Comparison of ENCODE assay signal across 10 cellular contexts in genomic region chr5:150317048-150318003, GRCh38. TPM values are rescaled to one million over a fixed set of nuclear protein-coding genes. Genes with fewer than 3 reads are reported as not detected.
DNase-seq lines count a peak whose midpoint lies in the region; ATAC-seq, FAIRE-seq and TF ChIP-seq lines count a peak whose summit lies in the region.
"Had no signal": no experiment of that assay in that cellular context is flagged by ENCODE, and none has a peak within 500 bp of the region (broad histone marks: within the 10 kb centered on the region; RNA-seq: fewer than 3 reads in every experiment).

No MANE protein-coding gene starts in this region.

- in situ Hi-C loops in mammary epithelial cell (cut with MboI; ENCODE audit: low sequenced_read_pairs in 2 of 2), result no loop called here

- TSS peak; percentile 37 for BruUV-seq in mammary epithelial cell (replicated peaks; lab: Mats Ljungman, UMichigan)

- H3K9ac ChIP-seq in BLaER1 treated with 17β-estradiol and CSF1 and Interleukin-3, amounts not matched to agents 10 nM and 100 nM, result no peak overlapping the region; a peak in 1 of 22 replicates
- H3K9ac ChIP-seq in HUES48 (ENCODE audit: low read depth, low read length), result no peak overlapping the region
- peak overlapping the region; percentile 50 for H3K9ac ChIP-seq in mammary epithelial cell (ENCODE audit: insufficient read depth, low read length)

- TF ChIP-seq CTCF in mammary epithelial cell (conservative IDR thresholded peaks at IDR 0.05 in 1 of 2, IDR thresholded peaks at IDR 0.05 in 1 of 2; ENCODE audit: extremely low read depth in 1 of 2, insufficient read depth in 1 of 2, low read depth in 1 of 2, low read length in 2 of 2) (no peak), mucosa of descending colon (IDR thresholded peaks at IDR 0.05) (no peak)

- H3K27ac ChIP-seq in BLaER1 treated with 17β-estradiol and CSF1 and Interleukin-3, amounts not matched to agents 10 nM and 100 nM, result peak overlapping the region in 3 of 11 experiments; percentile 1 to 32 (median 18); a peak in 1 of 22 replicates
- H3K27ac ChIP-seq in HUES48 (ENCODE audit: low read depth, low read length) (peak overlapping the region; percentile 67), mammary epithelial cell (ENCODE audit: insufficient read depth, low read depth, low read length) (peak overlapping the region; percentile 92), caudate nucleus (ENCODE audit: low read depth, low read length) (no peak overlapping the region)

- intact Hi-C loops in mammary epithelial cell (cut with micrococcal nuclease), result loop anchor here (1.0 to 2.0 kb wide), 4 partner anchors 18 to 45 kb away; no protein-coding TSS in a partner anchor
- intact Hi-C loops in mucosa of descending colon (cut with DNase I, micrococcal nuclease), result no loop called here

- FAIRE-seq in GM12891 (lab: Jason Lieb, UNC), result no peak

- H3K4me3 ChIP-seq in BLaER1 treated with 17β-estradiol and CSF1 and Interleukin-3, amounts not matched to agents 10 nM and 100 nM, result no peak overlapping the region
- H3K4me3 ChIP-seq in HUES48 (ENCODE audit: low read depth, low read length), result no peak overlapping the region
- no peak overlapping the region for H3K4me3 ChIP-seq in mammary epithelial cell (replicated peaks in 1 of 3; ENCODE audit: insufficient read depth in 1 of 3, low read depth in 2 of 3, low read length in 3 of 3)
- no peak overlapping the region for H3K4me3 ChIP-seq in mucosa of descending colon
- H3K4me3 ChIP-seq: tibial nerve had no signal

- WGBS in mammary epithelial cell (ENCODE audit: low coverage, missing lambda C conversion rate), result 4% methylated on average over 8 of the region's 11 CpGs

- no peaks in the 10 kb centered on the region for H3K27me3 ChIP-seq in BLaER1 treated with 17β-estradiol and CSF1 and Interleukin-3, amounts not matched to agents 10 nM and 100 nM
- H3K27me3 ChIP-seq in HUES48 (ENCODE audit: control insufficient read depth, insufficient read depth, low read length), result no peaks in the 10 kb centered on the region
- no peaks in the 10 kb centered on the region for H3K27me3 ChIP-seq in mammary epithelial cell (ENCODE audit: insufficient read depth, low read length)
- H3K27me3 ChIP-seq: tibial nerve had no signal

- no peaks in the 10 kb centered on the region for H4K20me1 ChIP-seq in BLaER1 treated with 17β-estradiol and CSF1 and Interleukin-3, amounts not matched to agents 10 nM and 100 nM
- H4K20me1 ChIP-seq in mammary epithelial cell (ENCODE audit: insufficient read depth, low read length), result no peaks in the 10 kb centered on the region

- dilution Hi-C loops in mammary epithelial cell (cut with HindIII; ENCODE audit: low sequenced_read_pairs), result no loop called here

- CTCF ChIA-PET in mammary epithelial cell (lab: Charles Lee; ENCODE audit: low non-redundant PET), result no interaction called here

- ATAC-seq in mucosa of descending colon, result peak; percentile 45

- H3K4me2 ChIP-seq in BLaER1 treated with 17β-estradiol and CSF1 and Interleukin-3, amounts not matched to agents 10 nM and 100 nM, result peak overlapping the region in 7 of 11 experiments; percentile 3 to 43 (median 11); a peak in 10 of 22 replicates
- H3K4me2 ChIP-seq in mammary epithelial cell (ENCODE audit: insufficient read depth, low read depth, low read length), result peak overlapping the region; percentile 42

- H2AFZ ChIP-seq in mammary epithelial cell (ENCODE audit: low read depth, low read length), result peak overlapping the region; percentile 3

- no peaks in the 10 kb centered on the region for H3K9me3 ChIP-seq in BLaER1 treated with 17β-estradiol and CSF1 and Interleukin-3, amounts not matched to agents 10 nM and 100 nM (replicated peaks in 1 of 11)
- H3K9me3 ChIP-seq in HUES48 (ENCODE audit: control insufficient read depth, insufficient read depth, low read length) (no peaks in the 10 kb centered on the region), mammary epithelial cell (replicated peaks; ENCODE audit: insufficient read depth, low read length) (no peaks in the 10 kb centered on the region), mucosa of descending colon (no peaks in the 10 kb centered on the region)
- H3K9me3 ChIP-seq: tibial nerve had no signal

- peaks cover 8 to 44% (median 34%) of the 10 kb centered on the region in 10 experiments; a peak in 19 of 20 replicates for H3K4me1 ChIP-seq in BLaER1 treated with 17β-estradiol and CSF1 and Interleukin-3, amounts not matched to agents 10 nM and 100 nM
- H3K4me1 ChIP-seq in HUES48 (ENCODE audit: control insufficient read depth, insufficient read depth, low read length), result peaks cover 10% of the 10 kb centered on the region
- peaks cover 59% of the 10 kb centered on the region for H3K4me1 ChIP-seq in mammary epithelial cell (ENCODE audit: insufficient read depth, low read length)
- no peaks in the 10 kb centered on the region for H3K4me1 ChIP-seq in mucosa of descending colon (ENCODE audit: low read depth)

- H3K79me2 ChIP-seq in mammary epithelial cell (ENCODE audit: insufficient read depth, low read length), result no peaks in the 10 kb centered on the region

- DNase-seq in mammary epithelial cell (peak; percentile 96), mucosa of descending colon (no peak), D341Med (ENCODE audit: low spot score) (no peak), GM12891 (ENCODE audit: insufficient read length, low spot score) (no peak), HT-29 (ENCODE audit: low spot score) (no peak), caudate nucleus (lab: John Stamatoyannopoulos, UW) (no peak)
- DNase-seq: naive B cell had no signal

- no peaks in the 10 kb centered on the region for H3K36me3 ChIP-seq in BLaER1 treated with 17β-estradiol and CSF1 and Interleukin-3, amounts not matched to agents 10 nM and 100 nM
- H3K36me3 ChIP-seq in HUES48 (ENCODE audit: control insufficient read depth, insufficient read depth, low read length), result no peaks in the 10 kb centered on the region
- no peaks in the 10 kb centered on the region for H3K36me3 ChIP-seq in mammary epithelial cell (ENCODE audit: insufficient read depth, low read length)
- no peaks in the 10 kb centered on the region for H3K36me3 ChIP-seq in mucosa of descending colon (ENCODE audit: low read depth)
- H3K36me3 ChIP-seq: tibial nerve had no signal

- TF ChIP-seq POLR2A in GM12891 (IDR thresholded peaks at IDR 0.05; ENCODE audit: low read depth, low read length), result no peak

TF ChIP-seq in GM12891, 5 proteins besides CTCF, POLR2A, EP300 and RAD21:
- no peak for TF ChIP-seq PAX5 (IDR thresholded peaks at IDR 0.05; ENCODE audit: insufficient read depth, low read length, severe bottlenecking)
- TF ChIP-seq POLR2AphosphoS5 (IDR thresholded peaks at IDR 0.05; ENCODE audit: low read depth, low read length), result no peak
- no peak for TF ChIP-seq SPI1 (IDR thresholded peaks at IDR 0.05; ENCODE audit: low read depth, low read length)
- TF ChIP-seq POU2F2 (IDR thresholded peaks at IDR 0.05; ENCODE audit: low read depth, low read length), result no peak
- no peak for TF ChIP-seq TAF1 (IDR thresholded peaks at IDR 0.05; ENCODE audit: low read depth, low read length)

RNA-seq across cellular contexts. Expression of gene ARSI, which starts 14.6 kb away (rescaled TPM):
- total RNA-seq in mammary epithelial cell, result 10 to 100 TPM in 1 of 2 donors, 1 to 10 TPM in 1; 9.2 to 38.8 TPM
- 20.3 TPM for polyA plus RNA-seq in mammary epithelial cell
- 6.9 TPM for polyA minus RNA-seq in mammary epithelial cell
- total RNA-seq in mucosa of descending colon, result 1 to 10 TPM in 1 of 3 donors, under 1 TPM in 2; 0.41 to 1.6 (median 0.63) TPM
- not detected for polyA plus RNA-seq in GM12891 (2012; ENCODE audit: low read depth, missing spikeins)
- total RNA-seq in HT-29 (2014; rRNA removed; shearing (Covaris generic)), result not detected in 2 replicates

RNA-seq across cellular contexts. Expression of gene CAMK2A, which starts 27.8 kb away (rescaled TPM):
- total RNA-seq in mammary epithelial cell (under 1 TPM; 0.33 to 0.45 TPM), mucosa of descending colon (1 to 10 TPM in 1 of 3 donors, under 1 TPM in 2; 0.46 to 3.0 (median 0.93) TPM)
- 0.09 TPM for polyA plus RNA-seq in mammary epithelial cell
- not detected for polyA minus RNA-seq in mammary epithelial cell
- 0.06 TPM for polyA plus RNA-seq in GM12891 (2012; ENCODE audit: low read depth, missing spikeins)
- not detected in 2 replicates for total RNA-seq in HT-29 (2014; rRNA removed; shearing (Covaris generic))

RNA-seq across cellular contexts. Expression of gene TCOF1, which starts 40.2 kb away (rescaled TPM):
- 10 to 100 TPM; 17.7 to 70.4 TPM for total RNA-seq in mammary epithelial cell
- 34.8 TPM for polyA plus RNA-seq in mammary epithelial cell
- 44.3 TPM for polyA minus RNA-seq in mammary epithelial cell
- 10 to 100 TPM; 17.3 to 36.2 (median 26.0) TPM for total RNA-seq in mucosa of descending colon
- polyA plus RNA-seq in GM12891 (2012; ENCODE audit: low read depth, missing spikeins), result 22.5 TPM
- total RNA-seq in HT-29 (2014; rRNA removed; shearing (Covaris generic)), result 83.9 and 85.7 TPM in 2 replicates
